ENCODE assay signal across 8 cellular contexts in genomic region chr17:38557395-38557794, GRCh38. TPM values are rescaled to one million over a fixed set of nuclear protein-coding genes. Genes with fewer than 3 reads are reported as not detected.
DNase-seq lines count a peak whose midpoint lies in the region; ATAC-seq and TF ChIP-seq lines count a peak whose summit lies in the region.

No MANE protein-coding gene starts in this region.

- H3K36me3 ChIP-seq in OCI-LY3 (replicated peaks; ENCODE audit: low read depth, low read length): no peaks in the 10 kb centered on the region
- H3K36me3 ChIP-seq in endocrine pancreas (ENCODE audit: control insufficient read depth, insufficient read depth, low read length): no peaks in the 10 kb centered on the region
- no peaks in the 10 kb centered on the region for H3K36me3 ChIP-seq in neural progenitor cell

- H2AFZ ChIP-seq in OCI-LY3 (ENCODE audit: low read depth, low read length) (no peak overlapping the region), neural progenitor cell (replicated peaks) (no peak overlapping the region)

- no peaks in the 10 kb centered on the region for H4K20me1 ChIP-seq in OCI-LY3 (ENCODE audit: insufficient read depth, low read length)
- H4K20me1 ChIP-seq in neural progenitor cell (ENCODE audit: low read depth): peaks cover 38% of the 10 kb centered on the region

- H3K9ac ChIP-seq in OCI-LY3 (ENCODE audit: low read length) (no peak overlapping the region; the same call in 1 of the 2 replicates), endocrine pancreas (ENCODE audit: control insufficient read depth, insufficient read depth, low read length) (peak overlapping the region; percentile 19), neural progenitor cell (no peak overlapping the region)

- CTCF ChIA-PET in CD4-positive, alpha-beta T cell (lab: Charles Lee): interaction anchor here (0.6 to 4.0 kb wide), 20 partner anchors 14 to 595 kb away, joined by 3 to 97 read pairs (median 4); partner anchors contain the start of genes EPOP and PLXDC1

- DNase-seq in CD4-positive, alpha-beta T cell: no peak
- DNase-seq in neural progenitor cell (ENCODE audit: low spot score) (no peak), NCI-H128 (lab: John Stamatoyannopoulos, UW; ENCODE audit: unreplicated experiment) (no peak), hypothalamus (lab: John Stamatoyannopoulos, UW) (no peak)

- peaks cover 24% of the 10 kb centered on the region for H3K27me3 ChIP-seq in CD4-positive, alpha-beta T cell (ENCODE audit: control insufficient read depth, insufficient read depth, low read length)
- H3K27me3 ChIP-seq in OCI-LY3 (ENCODE audit: low read depth, low read length) (peaks cover 5% of the 10 kb centered on the region; the same call in 1 of the 2 replicates), endocrine pancreas (ENCODE audit: control insufficient read depth, insufficient read depth, low read length) (no peaks in the 10 kb centered on the region), neural progenitor cell (peaks cover 42% of the 10 kb centered on the region)

- H3K79me2 ChIP-seq in OCI-LY3 (ENCODE audit: low read length): no peaks in the 10 kb centered on the region
- no peaks in the 10 kb centered on the region for H3K79me2 ChIP-seq in neural progenitor cell (ENCODE audit: low read depth)

- TF ChIP-seq CTCF in CD4-positive, alpha-beta T cell (IDR thresholded peaks at IDR 0.05): no peak
- TF ChIP-seq CTCF in OCI-LY3 (IDR thresholded peaks at IDR 0.05; ENCODE audit: low read depth, low read length) (no peak), neural progenitor cell (IDR thresholded peaks at IDR 0.05) (no peak)

- H3K4me3 Mint-ChIP-seq in CD4-positive, alpha-beta T cell: peak overlapping the region; percentile 54
- peak overlapping the region; percentile 72 for H3K4me3 Mint-ChIP-seq in neural progenitor cell

- POLR2A ChIA-PET in CD4-positive, alpha-beta T cell (lab: Charles Lee): interaction anchor here (0.6 to 3.2 kb wide), 7 partner anchors 9 to 178 kb away, joined by 3 to 20 read pairs (median 4); no protein-coding TSS in a partner anchor

- intact Hi-C loops in CD4-positive, alpha-beta T cell (cut with DNase I, micrococcal nuclease): loop anchor here in 1 of 2 experiments (5.0 kb wide), 2 partner anchors 195 to 205 kb away; partner anchors contain the start of genes PSMB3 and SOCS7

- H3K9me3 Mint-ChIP-seq in CD4-positive, alpha-beta T cell: no peaks in the 10 kb centered on the region
- H3K9me3 Mint-ChIP-seq in neural progenitor cell: no peaks in the 10 kb centered on the region

- H3K27me3 Mint-ChIP-seq in CD4-positive, alpha-beta T cell: peaks cover 33% of the 10 kb centered on the region
- peaks cover 30% of the 10 kb centered on the region for H3K27me3 Mint-ChIP-seq in neural progenitor cell (ENCODE audit: insufficient read depth, low read depth)

- no peak for ATAC-seq in CD4-positive, alpha-beta T cell (ENCODE audit: poor library complexity)
- ATAC-seq in HG03159 (IDR thresholded peaks at IDR 0.05; ENCODE audit: unreplicated experiment): no peak
- ATAC-seq in GM18909 (IDR thresholded peaks at IDR 0.05; ENCODE audit: poor library complexity, unreplicated experiment): no peak

- H3K27ac Mint-ChIP-seq in CD4-positive, alpha-beta T cell: no peak overlapping the region
- peak overlapping the region; percentile 76 for H3K27ac Mint-ChIP-seq in neural progenitor cell

- peaks cover 21% of the 10 kb centered on the region for H3K4me1 Mint-ChIP-seq in CD4-positive, alpha-beta T cell (ENCODE audit: low read depth)
- H3K4me1 Mint-ChIP-seq in neural progenitor cell: peaks cover 31% of the 10 kb centered on the region

- H3K4me3 ChIP-seq in OCI-LY3 (ENCODE audit: low read length): peak overlapping the region; percentile 87
- H3K4me3 ChIP-seq in endocrine pancreas (ENCODE audit: control insufficient read depth, insufficient read depth, low read length): no peak overlapping the region
- H3K4me3 ChIP-seq in neural progenitor cell: no peak overlapping the region

- H3K4me1 ChIP-seq in OCI-LY3 (ENCODE audit: low read length) (peaks cover 18% of the 10 kb centered on the region), endocrine pancreas (ENCODE audit: control insufficient read depth, insufficient read depth, low read length) (no peaks in the 10 kb centered on the region), neural progenitor cell (peaks cover 15% of the 10 kb centered on the region)

- peaks cover 31% of the 10 kb centered on the region for H3F3A ChIP-seq in neural progenitor cell (ENCODE audit: low read depth)

- H3K27ac ChIP-seq in CD4-positive, alpha-beta T cell (ENCODE audit: low read depth, low read length): no peak overlapping the region
- no peak overlapping the region for H3K27ac ChIP-seq in OCI-LY3 (ENCODE audit: low read length)
- H3K27ac ChIP-seq in neural progenitor cell: no peak overlapping the region

- H3K4me2 ChIP-seq in OCI-LY3 (ENCODE audit: low read length) (peak overlapping the region; percentile 97), neural progenitor cell (no peak overlapping the region)

- no peaks in the 10 kb centered on the region for H3K9me3 ChIP-seq in CD4-positive, alpha-beta T cell (ENCODE audit: control insufficient read depth, low read length)
- H3K9me3 ChIP-seq in OCI-LY3 (ENCODE audit: insufficient read depth, low read length) (no peaks in the 10 kb centered on the region), endocrine pancreas (ENCODE audit: control insufficient read depth, low read length) (no peaks in the 10 kb centered on the region), neural progenitor cell (ENCODE audit: low read depth) (no peaks in the 10 kb centered on the region)

- no peaks in the 10 kb centered on the region for H3K36me3 Mint-ChIP-seq in CD4-positive, alpha-beta T cell (ENCODE audit: low read depth)
- peaks cover 4% of the 10 kb centered on the region for H3K36me3 Mint-ChIP-seq in neural progenitor cell

RNA-seq across cellular contexts. Expression of gene SRCIN1, which starts 48.4 kb away (rescaled TPM):
- under 1 TPM in 1 of 2 experiments, not detected in 1; 0.06 TPM for total RNA-seq in CD4-positive, alpha-beta T cell
- total RNA-seq in neural progenitor cell (ENCODE audit: low replicate concordance): 3.8 and 15.6 TPM in 2 replicates
